8 cellular contexts compared by ENCODE assay signal in the genomic region with DNA sequence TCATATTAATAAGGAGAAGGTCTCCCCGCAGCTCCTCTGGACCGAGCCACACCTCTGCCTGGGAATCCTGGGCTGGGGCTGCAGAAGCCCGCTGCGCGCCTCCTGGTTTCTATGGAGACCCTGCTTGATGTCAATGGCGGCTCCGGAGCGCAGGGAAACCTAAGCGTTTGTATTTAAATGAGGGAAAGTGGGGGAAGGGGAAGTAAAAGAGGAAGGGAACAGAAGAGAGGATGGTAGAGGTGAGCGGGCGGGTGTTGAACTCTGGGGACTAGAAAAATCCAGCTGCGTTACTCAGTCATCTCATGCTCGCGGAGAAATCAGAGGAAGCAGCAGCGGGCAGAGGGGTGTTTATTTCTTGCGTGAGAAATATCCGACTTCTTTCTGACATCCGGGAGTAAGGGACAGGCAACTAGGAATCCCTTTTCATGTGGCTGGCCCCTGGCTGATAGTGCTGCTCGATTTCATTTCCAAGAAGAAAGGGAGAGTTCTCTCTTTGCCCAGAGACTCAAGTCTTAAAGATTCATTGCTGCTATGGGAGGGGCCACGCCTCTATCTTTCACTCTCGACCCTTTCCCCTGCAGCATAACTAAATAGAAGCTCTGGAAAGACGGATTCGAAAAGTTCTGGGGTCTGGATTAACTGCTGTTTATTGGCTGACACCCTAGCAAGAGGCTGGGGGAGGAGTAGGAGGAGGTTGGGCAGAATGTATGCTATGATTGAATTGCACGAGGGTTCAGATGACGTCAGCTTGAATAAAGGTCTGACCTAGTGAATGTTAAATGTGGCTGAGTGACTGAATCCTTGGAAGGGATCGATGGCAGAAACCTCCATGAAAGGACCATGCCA.
DNase-seq lines count a peak whose midpoint lies in the region; ATAC-seq, FAIRE-seq and TF ChIP-seq lines count a peak whose summit lies in the region.

No MANE protein-coding gene starts in this region.

- H3K9ac ChIP-seq in PC-3 (ENCODE audit: low read length), result no peak overlapping the region

- H3K9me3 ChIP-seq in PC-3 (ENCODE audit: low read length), result no peaks in the 10 kb centered on the region

- no peaks in the 10 kb centered on the region for H3K4me1 ChIP-seq in PC-3 (ENCODE audit: insufficient read depth, low read length)

- POLR2A ChIA-PET in PC-3 (lab: Charles Lee; ENCODE audit: unreplicated experiment), result no interaction called here

- peak overlapping the region; percentile 41 for H3K4me3 ChIP-seq in PC-3 (ENCODE audit: low read length)
- peak overlapping the region; percentile 14 for H3K4me3 ChIP-seq in bronchial epithelial cell (ENCODE audit: low read depth, low read length)

- H3K36me3 ChIP-seq in PC-3 (ENCODE audit: low read depth, low read length), result no peaks in the 10 kb centered on the region
- no peaks in the 10 kb centered on the region for H3K36me3 ChIP-seq in bronchial epithelial cell (ENCODE audit: control insufficient read depth, insufficient read depth, low read length)

- no peak for TF ChIP-seq CTCF in PC-3 (conservative IDR thresholded peaks at IDR 0.05; ENCODE audit: low read depth, low read length)
- no peak for TF ChIP-seq CTCF in bronchial epithelial cell (IDR thresholded peaks at IDR 0.05; ENCODE audit: insufficient read depth, low read length, severe bottlenecking)

- FAIRE-seq in bronchial epithelial cell (lab: Jason Lieb, UNC) (no peak), islet of Langerhans (lab: Jason Lieb, UNC) (peak; percentile 80)

- no TSS peak for BruUV-seq in PC-3 (replicated peaks; lab: Mats Ljungman, UMichigan)

- CTCF ChIA-PET in PC-3 (lab: Charles Lee), result no interaction called here

- ATAC-seq in HG03045 (IDR thresholded peaks at IDR 0.05; ENCODE audit: unreplicated experiment) (peak; percentile 44), PC-3 (peak; percentile 64)

- H3K27me3 ChIP-seq in PC-3 (ENCODE audit: low read length) (no peaks in the 10 kb centered on the region), bronchial epithelial cell (ENCODE audit: control insufficient read depth, insufficient read depth, low read length) (no peaks in the 10 kb centered on the region)

- no peaks in the 10 kb centered on the region for H4K20me1 ChIP-seq in PC-3 (ENCODE audit: low read length)

- intact Hi-C loops in PC-3 (cut with micrococcal nuclease), result loop anchor here (10.0 kb wide), 1 partner anchor 298 kb away; no protein-coding TSS in a partner anchor

- peak overlapping the region; percentile 50 for H3K4me2 ChIP-seq in PC-3 (ENCODE audit: low read length)

- peak overlapping the region; percentile 5 for H2AFZ ChIP-seq in PC-3 (ENCODE audit: low read length)

- no peaks in the 10 kb centered on the region for H3K79me2 ChIP-seq in PC-3 (ENCODE audit: low read length)

- no peaks in the 10 kb centered on the region for H3F3A ChIP-seq in PC-3 (ENCODE audit: low read length, unreplicated experiment)

- DNase-seq in DMS 273 (lab: John Stamatoyannopoulos, UW; ENCODE audit: unreplicated experiment) (peak; percentile 83), PC-3 (no peak), bronchial epithelial cell (ENCODE audit: low read depth) (peak; percentile 21), smooth muscle cell of the brain vasculature (ENCODE audit: low read depth, low spot score) (peak; percentile 13), HUDEP-2 (lab: John Stamatoyannopoulos, UW; ENCODE audit: unreplicated experiment in 76 of 76) (no peak)
- DNase-seq in central memory CD4-positive, alpha-beta T cell, result no peak

- no peak overlapping the region for H3K27ac ChIP-seq in PC-3 (ENCODE audit: low read length)

- no peaks in the 10 kb centered on the region for H3K9me2 ChIP-seq in PC-3 (replicated peaks; ENCODE audit: low read length)

Comparison
In these comparisons a context has a peak if more than half of its experiments do, and no peak if none do; other contexts are left out.
1. DNase-seq: peak in DMS 273 (single experiment), bronchial epithelial cell (single experiment) and smooth muscle cell of the brain vasculature (single experiment); none in PC-3 (single experiment), HUDEP-2 (0 of 76) and central memory CD4-positive, alpha-beta T cell (single experiment).